In genomic region chr6:150189176-150189575, GRCh38 we compare ENCODE assay signal across 29 cellular contexts. TPM values are rescaled to one million over a fixed set of nuclear protein-coding genes. Genes with fewer than 3 reads are reported as not detected.
DNase-seq lines count a peak whose midpoint lies in the region; FAIRE-seq and TF ChIP-seq lines count a peak whose summit lies in the region.
"Had no signal": no experiment of that assay in that cellular context is flagged by ENCODE, and none has a peak within 500 bp of the region (broad histone marks: within the 10 kb centered on the region; RNA-seq: fewer than 3 reads in every experiment).

No MANE protein-coding gene starts in this region.

- TF ChIP-seq CTCF in Loucy (conservative IDR thresholded peaks at IDR 0.05; ENCODE audit: low read length) (peak; percentile 48), SU-DHL-6 (IDR thresholded peaks at IDR 0.05; ENCODE audit: insufficient read depth, low read length, poor library complexity, severe bottlenecking) (peak; percentile 43)

- H3K27me3 ChIP-seq in Loucy (ENCODE audit: insufficient read depth, low read length, poor library complexity, severe bottlenecking) (no peaks in the 10 kb centered on the region), SU-DHL-6 (ENCODE audit: low read length) (no peaks in the 10 kb centered on the region), small intestine (ENCODE audit: control insufficient read depth in 2 of 2, insufficient read depth in 2 of 2, low read length in 2 of 2) (no peaks in the 10 kb centered on the region)
- H3K27me3 ChIP-seq in effector memory CD4-positive, alpha-beta T cell (replicated peaks; ENCODE audit: control insufficient read depth, insufficient read depth, low read length, poor library complexity, severe bottlenecking): no peaks in the 10 kb centered on the region

- peaks cover 37% of the 10 kb centered on the region for H3K27me3 Mint-ChIP-seq in activated naive CD4-positive, alpha-beta T cell treated with anti-CD3 and anti-CD28 coated beads for 36 hours (ENCODE audit: low read depth)
- H3K27me3 Mint-ChIP-seq: stimulated activated memory B cell treated with anti-CD40 and anti-IgM and Interleukin-4, amounts not matched to agents 10 μg/mL and 1 μg/mL and 100 μg/mL, for 72 hours had no signal

- CTCF ChIA-PET in activated naive CD4-positive, alpha-beta T cell treated with anti-CD3 and anti-CD28 coated beads for 36 hours (lab: Charles Lee): no interaction called here

- no peak overlapping the region for H3K4me3 ChIP-seq in Loucy (ENCODE audit: low read length, poor library complexity, severe bottlenecking)
- H3K4me3 ChIP-seq in SU-DHL-6 (ENCODE audit: insufficient read depth, low read length, poor library complexity, severe bottlenecking): no peak overlapping the region
- H3K4me3 ChIP-seq in small intestine (ENCODE audit: low read depth in 1 of 2, low read length in 2 of 2): no peak overlapping the region
- no peak overlapping the region for H3K4me3 ChIP-seq in effector memory CD4-positive, alpha-beta T cell (ENCODE audit: insufficient read depth, low read depth, low read length, poor library complexity, severe bottlenecking)
- H3K4me3 ChIP-seq: dorsolateral prefrontal cortex, gastroesophageal sphincter, HAP-1 had no signal

- intact Hi-C loops in activated naive CD4-positive, alpha-beta T cell treated with anti-CD3 and anti-CD28 coated beads for 36 hours (cut with micrococcal nuclease): no loop called here

- no peak overlapping the region for H3K9ac ChIP-seq in Loucy (ENCODE audit: low read depth, low read length, poor library complexity, severe bottlenecking)
- H3K9ac ChIP-seq in SU-DHL-6 (ENCODE audit: low read length): no peak overlapping the region

- H3K27ac ChIP-seq in SU-DHL-6 (ENCODE audit: low read depth, low read length): no peak overlapping the region
- H3K27ac ChIP-seq in small intestine (ENCODE audit: low read depth in 1 of 2, low read length in 1 of 2): no peak overlapping the region
- H3K27ac ChIP-seq in effector memory CD4-positive, alpha-beta T cell (ENCODE audit: insufficient read depth, low read length, poor library complexity, severe bottlenecking): no peak overlapping the region
- H3K27ac ChIP-seq: dorsolateral prefrontal cortex, gastroesophageal sphincter, HL-60 had no signal

- H3K36me3 Mint-ChIP-seq in activated naive CD4-positive, alpha-beta T cell treated with anti-CD3 and anti-CD28 coated beads for 36 hours (ENCODE audit: low read depth): no peaks in the 10 kb centered on the region
- H3K36me3 Mint-ChIP-seq: activated naive CD4-positive, alpha-beta T cell treated with anti-CD3 and anti-CD28 coated beads, Interleukin-2, amount 50 U/mL, for 24 hours; CD8-positive, alpha-beta memory T cell; stimulated activated memory B cell treated with anti-CD40 and anti-IgM and Interleukin-4, amounts not matched to agents 10 μg/mL and 1 μg/mL and 100 μg/mL, for 72 hours had no signal

- H3K9me3 ChIP-seq in Loucy (ENCODE audit: insufficient read depth, low read depth, low read length) (no peaks in the 10 kb centered on the region), SU-DHL-6 (ENCODE audit: insufficient read depth, low read length) (no peaks in the 10 kb centered on the region), small intestine (ENCODE audit: control insufficient read depth, low read depth) (no peaks in the 10 kb centered on the region)
- H3K9me3 ChIP-seq in effector memory CD4-positive, alpha-beta T cell (ENCODE audit: control insufficient read depth, low read length): no peaks in the 10 kb centered on the region
- H3K9me3 ChIP-seq: BE2C, gastroesophageal sphincter, HAP-1 had no signal

- H2AFZ ChIP-seq in Loucy (ENCODE audit: low read length) (no peak overlapping the region), SU-DHL-6 (ENCODE audit: low read depth, low read length, severe bottlenecking) (no peak overlapping the region)

- 13 to 60% (median 31%) methylated on average over 4 of the region's 4 CpGs for WGBS in small intestine, 3 donors

- H3K79me2 ChIP-seq in Loucy (ENCODE audit: insufficient read depth, low read length) (no peaks in the 10 kb centered on the region), SU-DHL-6 (ENCODE audit: insufficient read depth, low read length) (no peaks in the 10 kb centered on the region)

- no peak overlapping the region for H3K27ac Mint-ChIP-seq in activated naive CD4-positive, alpha-beta T cell treated with anti-CD3 and anti-CD28 coated beads for 36 hours
- H3K27ac Mint-ChIP-seq: activated CD4-positive, alpha-beta T cell treated with anti-CD3 and anti-CD28 coated beads for 36 hours; activated CD8-positive, alpha-beta T cell treated with anti-CD3 and anti-CD28 coated beads for 36 hours; activated naive CD4-positive, alpha-beta T cell treated with anti-CD3 and anti-CD28 coated beads, Interleukin-2, amount 50 U/mL, for 24 hours; activated T-helper 17 cell treated with anti-CD3 and anti-CD28 coated beads, Interleukin-2, amount 50 U/mL, for 72 hours; CD8-positive, alpha-beta memory T cell; stimulated activated memory B cell treated with anti-CD40 and anti-IgM and Interleukin-4, amounts not matched to agents 10 μg/mL and 1 μg/mL and 100 μg/mL, for 72 hours; type B pancreatic cell had no signal

- H3K4me2 ChIP-seq in Loucy (ENCODE audit: low read depth, low read length, poor library complexity, severe bottlenecking) (no peak overlapping the region), SU-DHL-6 (ENCODE audit: low read depth, low read length, poor library complexity, severe bottlenecking) (no peak overlapping the region)

- H3K4me3 Mint-ChIP-seq in activated naive CD4-positive, alpha-beta T cell treated with anti-CD3 and anti-CD28 coated beads for 36 hours: no peak overlapping the region
- H3K4me3 Mint-ChIP-seq: activated CD4-positive, alpha-beta T cell treated with anti-CD3 and anti-CD28 coated beads for 36 hours; activated CD8-positive, alpha-beta T cell treated with anti-CD3 and anti-CD28 coated beads for 36 hours; activated naive CD4-positive, alpha-beta T cell treated with anti-CD3 and anti-CD28 coated beads, Interleukin-2, amount 50 U/mL, for 24 hours; activated T-helper 17 cell treated with anti-CD3 and anti-CD28 coated beads, Interleukin-2, amount 50 U/mL, for 72 hours; CD8-positive, alpha-beta memory T cell; stimulated activated memory B cell treated with anti-CD40 and anti-IgM and Interleukin-4, amounts not matched to agents 10 μg/mL and 1 μg/mL and 100 μg/mL, for 72 hours; type B pancreatic cell had no signal

- DNase-seq in activated naive CD4-positive, alpha-beta T cell treated with anti-CD3 and anti-CD28 coated beads for 36 hours: peak; percentile 10
- DNase-seq in activated naive CD4-positive, alpha-beta T cell treated with Interleukin-2 at 50 U/mL for 16 hours: no peak
- DNase-seq in small intestine (peak; percentile 58), NCI-H1092 treated with DMSO at 0.1 percent for 48 hours (lab: John Stamatoyannopoulos, UW) (no peak), NCI-H2227 treated with DMSO at 0.1 percent for 48 hours (lab: John Stamatoyannopoulos, UW) (no peak)
- DNase-seq in effector memory CD4-positive, alpha-beta T cell: no peak
- DNase-seq: ACHN; activated CD4-positive, alpha-beta T cell treated with anti-CD3 and anti-CD28 coated beads for 36 hours; activated CD8-positive, alpha-beta T cell treated with anti-CD3 and anti-CD28 coated beads for 36 hours; BE2C; CD8-positive, alpha-beta memory T cell; DMS 273 treated with DMSO at 0.1 percent for 48 hours; dorsolateral prefrontal cortex; hippocampal formation; NCI-H1092; NCI-H187; T-helper 2 cell had no signal

- H3K9me3 Mint-ChIP-seq in activated naive CD4-positive, alpha-beta T cell treated with anti-CD3 and anti-CD28 coated beads for 36 hours: peaks cover 1% of the 10 kb centered on the region
- H3K9me3 Mint-ChIP-seq: activated CD8-positive, alpha-beta T cell treated with anti-CD3 and anti-CD28 coated beads for 36 hours; activated naive CD4-positive, alpha-beta T cell treated with anti-CD3 and anti-CD28 coated beads, Interleukin-2, amount 50 U/mL, for 24 hours; activated T-helper 17 cell treated with anti-CD3 and anti-CD28 coated beads, Interleukin-2, amount 50 U/mL, for 72 hours; type B pancreatic cell had no signal

- H4K20me1 ChIP-seq in Loucy (ENCODE audit: insufficient read depth, low read length, poor library complexity, severe bottlenecking): no peaks in the 10 kb centered on the region
- no peaks in the 10 kb centered on the region for H4K20me1 ChIP-seq in SU-DHL-6 (ENCODE audit: low read depth, low read length)

- H3K9me2 ChIP-seq in Loucy (replicated peaks; ENCODE audit: low read depth, low read length): no peaks in the 10 kb centered on the region
- H3K9me2 ChIP-seq in SU-DHL-6 (replicated peaks; ENCODE audit: insufficient read depth, low read length): no peaks in the 10 kb centered on the region

- peaks cover 15% of the 10 kb centered on the region for H3K4me1 ChIP-seq in Loucy (ENCODE audit: insufficient read depth, low read length, poor library complexity, severe bottlenecking)
- peaks cover 3 to 6% of the 10 kb centered on the region in 2 donors for H3K4me1 ChIP-seq in small intestine (ENCODE audit: control insufficient read depth in 2 of 2, insufficient read depth in 1 of 2, low read depth in 1 of 2, low read length in 1 of 2)
- H3K4me1 ChIP-seq in effector memory CD4-positive, alpha-beta T cell (ENCODE audit: control insufficient read depth, insufficient read depth, low read length, poor library complexity, severe bottlenecking): no peaks in the 10 kb centered on the region
- H3K4me1 ChIP-seq: BE2C, gastroesophageal sphincter, HAP-1 had no signal

- no peak for FAIRE-seq in small intestine (lab: Jason Lieb, UNC)
- FAIRE-seq: GM12892 had no signal

- H3K36me3 ChIP-seq in Loucy (ENCODE audit: insufficient read depth, low read length) (no peaks in the 10 kb centered on the region), SU-DHL-6 (ENCODE audit: low read length) (no peaks in the 10 kb centered on the region), small intestine (ENCODE audit: control insufficient read depth in 2 of 2, insufficient read depth in 2 of 2, low read length in 2 of 2) (no peaks in the 10 kb centered on the region)
- H3K36me3 ChIP-seq in effector memory CD4-positive, alpha-beta T cell (ENCODE audit: control insufficient read depth, insufficient read depth, low read length): no peaks in the 10 kb centered on the region
- H3K36me3 ChIP-seq: BE2C, gastroesophageal sphincter, HAP-1 had no signal

- no peaks in the 10 kb centered on the region for H3F3A ChIP-seq in Loucy (ENCODE audit: low read depth)
- H3F3A ChIP-seq in SU-DHL-6 (ENCODE audit: insufficient read depth): no peaks in the 10 kb centered on the region

- no peaks in the 10 kb centered on the region for H3K4me1 Mint-ChIP-seq in activated naive CD4-positive, alpha-beta T cell treated with anti-CD3 and anti-CD28 coated beads for 36 hours (ENCODE audit: low read depth)
- H3K4me1 Mint-ChIP-seq: activated CD4-positive, alpha-beta T cell treated with anti-CD3 and anti-CD28 coated beads for 36 hours; activated naive CD4-positive, alpha-beta T cell treated with anti-CD3 and anti-CD28 coated beads, Interleukin-2, amount 50 U/mL, for 24 hours; activated T-helper 17 cell treated with anti-CD3 and anti-CD28 coated beads, Interleukin-2, amount 50 U/mL, for 72 hours had no signal

RNA-seq across cellular contexts. Expression of gene PPP1R14C, which starts 46.3 kb away (rescaled TPM):
- total RNA-seq in activated naive CD4-positive, alpha-beta T cell treated with anti-CD3 and anti-CD28 coated beads for 36 hours: not detected
- 10 to 100 TPM; 10.7 to 14.3 (median 12.2) TPM for polyA plus RNA-seq in small intestine
- total RNA-seq: activated T-helper 17 cell treated with anti-CD3 and anti-CD28 coated beads, Interleukin-2, amount 50 U/mL, for 72 hours; lung microvascular endothelial cell had no signal
- polyA plus RNA-seq: fibroblast of lung had no signal

Comparison
In these comparisons a context has a peak if more than half of its experiments do, and no peak if none do; other contexts are left out.
1. DNase-seq: peak in activated naive CD4-positive, alpha-beta T cell treated with anti-CD3 and anti-CD28 coated beads for 36 hours (single experiment) and small intestine (single experiment); none in activated naive CD4-positive, alpha-beta T cell treated with Interleukin-2 at 50 U/mL for 16 hours (single experiment), NCI-H1092 treated with DMSO at 0.1 percent for 48 hours (single experiment), effector memory CD4-positive, alpha-beta T cell (0 of 3) and NCI-H2227 treated with DMSO at 0.1 percent for 48 hours (single experiment).